In the genomic region with DNA sequence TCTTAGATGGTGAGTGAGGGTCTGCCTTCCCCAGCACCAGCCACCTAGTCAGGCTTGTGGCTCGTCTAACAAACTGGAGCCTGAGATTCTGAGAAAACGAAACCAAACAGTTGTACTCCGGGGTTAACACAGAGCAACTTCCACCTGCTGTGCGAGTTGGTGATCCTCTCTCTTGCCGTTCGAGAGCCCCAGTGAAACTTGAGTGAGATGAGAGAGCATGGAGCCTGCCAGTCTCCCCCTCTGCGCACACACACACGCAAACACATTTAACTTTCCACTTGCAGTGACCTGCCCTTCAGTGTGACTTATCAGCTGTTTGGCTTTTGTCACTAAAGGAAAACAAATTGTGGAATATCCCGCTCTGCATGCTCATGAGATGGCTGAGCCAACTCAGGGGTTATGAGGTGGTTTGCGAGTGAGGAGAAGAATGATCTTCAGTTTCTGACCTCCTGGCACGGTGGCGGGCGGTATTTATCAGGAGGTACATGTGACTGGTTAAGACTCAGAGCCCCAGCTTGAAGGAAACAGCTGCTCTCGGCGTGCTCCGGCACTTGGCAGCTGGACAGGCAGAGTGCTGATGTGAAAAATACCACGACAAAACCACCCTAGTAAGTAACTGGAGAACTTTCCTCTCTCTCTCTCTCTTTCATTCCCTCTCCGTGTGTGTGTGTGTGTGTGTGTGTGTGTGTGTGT, we compare ENCODE assay signal across 8 cellular contexts. TPM values are rescaled to one million over a fixed set of nuclear protein-coding genes. Genes with fewer than 3 reads are reported as not detected.
DNase-seq lines count a peak whose midpoint lies in the region; ATAC-seq and TF ChIP-seq lines count a peak whose summit lies in the region.

RASGRP3 (plus strand) TSS at position 550 of the 693 bp plus-strand sequence. CDS start 38,488 bp downstream, outside the sequence.

- TF ChIP-seq CTCF in AG09319 (IDR thresholded peaks at IDR 0.05; ENCODE audit: low read depth, low read length), result no peak

- H3K9me3 Mint-ChIP-seq in activated CD8-positive, alpha-beta T cell treated with anti-CD3 and anti-CD28 coated beads, Interleukin-2, amount 10 ng/mL, durations not matched to agents 7 days and 5 days (ENCODE audit: insufficient read depth), result no peaks in the 10 kb centered on the region

- H3K27ac Mint-ChIP-seq in activated CD8-positive, alpha-beta T cell treated with anti-CD3 and anti-CD28 coated beads, Interleukin-2, amount 10 ng/mL, durations not matched to agents 7 days and 5 days, result peak within 1 kb of the TSS; percentile 98

- ATAC-seq in GM18907 (IDR thresholded peaks at IDR 0.05; ENCODE audit: unreplicated experiment), result peak; percentile 65
- ATAC-seq in HG03139 (IDR thresholded peaks at IDR 0.05; ENCODE audit: unreplicated experiment), result peak; percentile 53
- ATAC-seq in activated CD8-positive, alpha-beta T cell treated with anti-CD3 and anti-CD28 coated beads, Interleukin-2, amount 10 ng/mL, durations not matched to agents 7 days and 5 days, result peak; percentile 83

- CTCF ChIA-PET in activated CD8-positive, alpha-beta T cell treated with anti-CD3 and anti-CD28 coated beads, Interleukin-2, amount 10 ng/mL, durations not matched to agents 7 days and 5 days (lab: Charles Lee), result interaction anchor here (0.6 to 3.0 kb wide), 31 partner anchors 10 to 617 kb away, joined by 3 to 69 read pairs (median 5); partner anchors contain the start of gene FAM98A

- no peaks in the 10 kb centered on the region for H3K36me3 Mint-ChIP-seq in activated CD8-positive, alpha-beta T cell treated with anti-CD3 and anti-CD28 coated beads, Interleukin-2, amount 10 ng/mL, durations not matched to agents 7 days and 5 days (ENCODE audit: low read depth)

- peaks cover 22% of the 10 kb centered on the region for H3K4me1 Mint-ChIP-seq in activated CD8-positive, alpha-beta T cell treated with anti-CD3 and anti-CD28 coated beads, Interleukin-2, amount 10 ng/mL, durations not matched to agents 7 days and 5 days (ENCODE audit: low read depth)

- H3K27me3 Mint-ChIP-seq in activated CD8-positive, alpha-beta T cell treated with anti-CD3 and anti-CD28 coated beads, Interleukin-2, amount 10 ng/mL, durations not matched to agents 7 days and 5 days (ENCODE audit: low read depth), result no peaks in the 10 kb centered on the region

- peak; percentile 97 for DNase-seq in AG09319 (ENCODE audit: extremely low read depth, low read depth)
- peak; percentile 79 for DNase-seq in NCI-H524 treated with DMSO at 0.1 percent for 48 hours (lab: John Stamatoyannopoulos, UW)
- DNase-seq in activated CD8-positive, alpha-beta T cell treated with anti-CD3 and anti-CD28 coated beads, Interleukin-2, amount 10 ng/mL, durations not matched to agents 7 days and 5 days, result peak; percentile 77
- peak; percentile 25 for DNase-seq in effector CD8-positive, alpha-beta T cell (lab: John Stamatoyannopoulos, UW)
- peak; percentile 97 to 98 for DNase-seq in lung microvascular endothelial cell (ENCODE audit: low read depth in 2 of 2)
- peak; percentile 17 to 31 (median 26) for DNase-seq in stimulated activated CD4-positive, alpha-beta T cell treated with anti-CD3 and anti-CD28 coated beads, TNF-alpha, amount 100 ng/mL, for 4 hours (ENCODE audit: low read depth in 3 of 3)

- POLR2A ChIA-PET in activated CD8-positive, alpha-beta T cell treated with anti-CD3 and anti-CD28 coated beads, Interleukin-2, amount 10 ng/mL, durations not matched to agents 7 days and 5 days (lab: Charles Lee), result interaction anchor here (0.6 to 3.2 kb wide), 11 partner anchors 9 to 123 kb away, joined by 3 to 27 read pairs (median 4); partner anchors contain the start of gene FAM98A

- H3K4me3 Mint-ChIP-seq in activated CD8-positive, alpha-beta T cell treated with anti-CD3 and anti-CD28 coated beads, Interleukin-2, amount 10 ng/mL, durations not matched to agents 7 days and 5 days, result peak within 1 kb of the TSS; percentile 80

RNA-seq across cellular contexts. Expression of gene RASGRP3, which starts in this region (rescaled TPM):
- total RNA-seq in activated CD8-positive, alpha-beta T cell treated with anti-CD3 and anti-CD28 coated beads, Interleukin-2, amount 10 ng/mL, durations not matched to agents 7 days and 5 days, result 1 to 10 TPM; 3.7 to 4.0 TPM
- 138 and 180 TPM in 2 replicates for total RNA-seq in lung microvascular endothelial cell

Comparison
In these comparisons a context has a peak if more than half of its experiments do, and no peak if none do; other contexts are left out.
1. Peak in every context shown above with its lines: DNase-seq and ATAC-seq.
2. RNA of gene RASGRP3 (total RNA-seq): 138 to 180 TPM in lung microvascular endothelial cell; 3.7 to 4.0 TPM in activated CD8-positive, alpha-beta T cell treated with anti-CD3 and anti-CD28 coated beads, Interleukin-2, amount 10 ng/mL, durations not matched to agents 7 days and 5 days; every median in the first group is over 10 times any median in the second.
3. DNase-seq: peak in every context shown above with its lines; median percentile 98 in lung microvascular endothelial cell; 97 in AG09319; 79 in NCI-H524 treated with DMSO at 0.1 percent for 48 hours; 77 in activated CD8-positive, alpha-beta T cell treated with anti-CD3 and anti-CD28 coated beads, Interleukin-2, amount 10 ng/mL, durations not matched to agents 7 days and 5 days; 26 in stimulated activated CD4-positive, alpha-beta T cell treated with anti-CD3 and anti-CD28 coated beads, TNF-alpha, amount 100 ng/mL, for 4 hours; 25 in effector CD8-positive, alpha-beta T cell.